ENCODE assay signal across 1 cellular context in genomic region chr18:35290070-35290735, GRCh38.
A peak's percentile ranks its signal among the peaks of the same experiment; 100 is the strongest.
TF ChIP-seq lines count a peak whose summit lies in the region.

Gene ZSCAN30 (minus strand): TSS chr18:35290229. CDS start chr18:35264352, 25,877 bp downstream.

TF ChIP-seq in K562, 482 proteins besides CTCF, POLR2A, EP300 and RAD21 (continued from another document and continues in another):
- TF ChIP-seq FOXJ2 (tag; IDR thresholded peaks at IDR 0.05): 0 out of 2 replicates have a peak, but pooled peaks have one; percentile 27
- no peak for TF ChIP-seq ZNF551 (CRISPR knock-in tag; IDR thresholded peaks at IDR 0.05)
- TF ChIP-seq NFIX (CRISPR knock-in tag; IDR thresholded peaks at IDR 0.05; ENCODE audit: low read depth): no peak
- no peak for TF ChIP-seq SAFB2 (IDR thresholded peaks at IDR 0.05; ENCODE audit: borderline replicate concordance, low read depth, low read length, severe bottlenecking)
- TF ChIP-seq THRB (CRISPR knock-in tag; conservative IDR thresholded peaks at IDR 0.05): no peak
- TF ChIP-seq TCF7 (IDR thresholded peaks at IDR 0.05; ENCODE audit: borderline replicate concordance): no peak
- TF ChIP-seq ATF3 (IDR thresholded peaks at IDR 0.05): peak; percentile 48; the same call in 1 of the 2 replicates
- no peak; the same call in 1 of the 2 replicates for TF ChIP-seq ATF3 (CRISPR knock-in tag; conservative IDR thresholded peaks at IDR 0.05)
- no peak for TF ChIP-seq NR3C1 (CRISPR knock-in tag; IDR thresholded peaks at IDR 0.05)
- peak; percentile 54 for TF ChIP-seq PKNOX1 (IDR thresholded peaks at IDR 0.05)
- TF ChIP-seq XRCC5 (IDR thresholded peaks at IDR 0.05; ENCODE audit: low read depth, low read length): peak; percentile 94; the same call in 1 of the 2 replicates
- TF ChIP-seq ZBTB40 (IDR thresholded peaks at IDR 0.05): 0 out of 2 replicates have a peak, but pooled peaks have one; percentile 61
- TF ChIP-seq ZBTB40 (CRISPR knock-in tag; IDR thresholded peaks at IDR 0.05): no peak
- TF ChIP-seq SPI1 (IDR thresholded peaks at IDR 0.05; ENCODE audit: borderline replicate concordance, low read depth, low read length): no peak
- TF ChIP-seq ZKSCAN3 (CRISPR knock-in tag; IDR thresholded peaks at IDR 0.05): no peak
- no peak for TF ChIP-seq ARHGAP35 (IDR thresholded peaks at IDR 0.05; ENCODE audit: partially characterized antibody)
- TF ChIP-seq ARID3A (IDR thresholded peaks at IDR 0.05; ENCODE audit: borderline replicate concordance, low read depth, low read length): no peak
- TF ChIP-seq MIER1 (IDR thresholded peaks at IDR 0.05; ENCODE audit: low read depth): no peak
- no peak for TF ChIP-seq ZNF436 (CRISPR knock-in tag; IDR thresholded peaks at IDR 0.05)
- TF ChIP-seq WHSC1 (IDR thresholded peaks at IDR 0.05; ENCODE audit: low read length): no peak
- TF ChIP-seq CREM (IDR thresholded peaks at IDR 0.05; ENCODE audit: low read depth): peak; percentile 90
- TF ChIP-seq ZNF165 (CRISPR knock-in tag; IDR thresholded peaks at IDR 0.05; ENCODE audit: borderline replicate concordance): no peak
- peak; percentile 31 for TF ChIP-seq ZNF134 (CRISPR knock-in tag; conservative IDR thresholded peaks at IDR 0.05)
- TF ChIP-seq PBX2 (CRISPR knock-in tag; IDR thresholded peaks at IDR 0.05; ENCODE audit: low read depth): no peak
- TF ChIP-seq PBX2 (tag; conservative IDR thresholded peaks at IDR 0.05; ENCODE audit: low read depth): peak; percentile 25; the same call in 1 of the 2 replicates
- no peak for TF ChIP-seq KDM2B (CRISPR knock-in tag; IDR thresholded peaks at IDR 0.05)
- no peak for TF ChIP-seq TRIM25 (IDR thresholded peaks at IDR 0.05; ENCODE audit: borderline replicate concordance)
- no peak; the same call in 1 of the 2 replicates for TF ChIP-seq ZNF143 (CRISPR knock-in tag; IDR thresholded peaks at IDR 0.05)
- TF ChIP-seq ELK1 (CRISPR knock-in tag; IDR thresholded peaks at IDR 0.05): no peak
- TF ChIP-seq PHF8 (IDR thresholded peaks at IDR 0.05; ENCODE audit: borderline replicate concordance, low read length): peak; percentile 99
- peak; percentile 62; the same call in 1 of the 2 replicates for TF ChIP-seq KLF13 (tag; IDR thresholded peaks at IDR 0.05; ENCODE audit: borderline replicate concordance, low read depth)
- no peak for TF ChIP-seq TAF15 (IDR thresholded peaks at IDR 0.05; ENCODE audit: low read depth, low read length)
- no peak for TF ChIP-seq ETS2 (tag; IDR thresholded peaks at IDR 0.05; ENCODE audit: borderline replicate concordance, poor library complexity, severe bottlenecking)
- TF ChIP-seq USF1 (CRISPR knock-in tag; IDR thresholded peaks at IDR 0.05): peak; percentile 17; the same call in 1 of the 2 replicates
- peak; percentile 21 to 83; a peak in 2 of 4 replicates for TF ChIP-seq ARNT (IDR thresholded peaks at IDR 0.05)
- no peak for TF ChIP-seq CHD1 (IDR thresholded peaks at IDR 0.05; ENCODE audit: low read length)
- TF ChIP-seq ZNF12 (CRISPR knock-in tag; IDR thresholded peaks at IDR 0.05): peak; percentile 65; the same call in 1 of the 2 replicates
- peak; percentile 89 for TF ChIP-seq NBN (IDR thresholded peaks at IDR 0.05; ENCODE audit: low read depth)
- peak; percentile 14; the same call in 1 of the 2 replicates for TF ChIP-seq EHMT2 (IDR thresholded peaks at IDR 0.05)
- no peak for TF ChIP-seq PTTG1 (tag; IDR thresholded peaks at IDR 0.05; ENCODE audit: low read depth)
- TF ChIP-seq HNRNPLL (IDR thresholded peaks at IDR 0.05; ENCODE audit: low read depth, low read length, poor library complexity, severe bottlenecking): no peak
- TF ChIP-seq ZNF778 (CRISPR knock-in tag; IDR thresholded peaks at IDR 0.05): no peak
- TF ChIP-seq GABPA (tag; conservative IDR thresholded peaks at IDR 0.05; ENCODE audit: low read depth): peak; percentile 68
